In the genomic region with DNA sequence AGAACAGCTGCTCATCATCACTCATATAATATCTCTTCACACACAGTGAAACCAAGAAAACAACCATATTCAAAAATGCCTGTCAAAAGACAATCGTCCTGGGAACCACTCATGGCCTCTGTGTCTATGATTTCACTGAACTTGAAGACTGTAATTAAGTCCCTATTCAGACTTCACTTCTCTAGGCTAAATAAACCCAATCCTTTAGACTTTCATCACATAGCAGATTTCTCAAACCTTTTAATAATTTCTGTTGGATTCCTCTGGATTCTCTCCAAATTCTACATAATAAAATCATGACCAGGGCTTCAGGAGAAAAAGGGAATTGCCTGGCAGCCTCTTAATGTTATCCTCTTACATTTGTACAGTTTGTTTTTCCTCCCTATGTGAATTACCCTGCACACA, we compare ENCODE assay signal across 17 cellular contexts.
DNase-seq lines count a peak whose midpoint lies in the region; TF ChIP-seq lines count a peak whose summit lies in the region.
"Had no signal": no experiment of that assay in that cellular context is flagged by ENCODE, and none has a peak within 500 bp of the region (broad histone marks: within the 10 kb centered on the region; RNA-seq: fewer than 3 reads in every experiment).

No MANE protein-coding gene starts in this region.

- H3K4me3 Mint-ChIP-seq in brain, result peak overlapping the region in 2 of 5 experiments; percentile 8 to 32
- H3K4me3 Mint-ChIP-seq in nephron progenitor cell, result no peak overlapping the region
- H3K4me3 Mint-ChIP-seq: CD4-positive, alpha-beta T cell; central memory CD8-positive, alpha-beta T cell; naive thymus-derived CD8-positive, alpha-beta T cell; T-cell had no signal

- peaks cover 19% of the 10 kb centered on the region for H3K36me3 Mint-ChIP-seq in brain
- H3K36me3 Mint-ChIP-seq in nephron progenitor cell (ENCODE audit: low read depth), result no peaks in the 10 kb centered on the region

- peaks cover 50% of the 10 kb centered on the region for H3K4me1 Mint-ChIP-seq in brain
- H3K4me1 Mint-ChIP-seq in nephron progenitor cell, result no peaks in the 10 kb centered on the region
- H3K4me1 Mint-ChIP-seq: central memory CD8-positive, alpha-beta T cell had no signal

- H3K27ac Mint-ChIP-seq in brain (peak overlapping the region in 4 of 5 experiments; percentile 12 to 93 (median 56)), nephron progenitor cell (peak overlapping the region; percentile 39)
- H3K27ac Mint-ChIP-seq: CD4-positive, alpha-beta T cell; T-cell had no signal

- no peaks in the 10 kb centered on the region for H3K27me3 Mint-ChIP-seq in brain
- peaks cover 4% of the 10 kb centered on the region for H3K27me3 Mint-ChIP-seq in nephron progenitor cell (ENCODE audit: low read depth, poor library complexity)
- H3K27me3 Mint-ChIP-seq: CD4-positive, alpha-beta T cell; central memory CD8-positive, alpha-beta T cell; naive thymus-derived CD8-positive, alpha-beta T cell; T-cell had no signal

- H3K9me3 Mint-ChIP-seq in brain (peaks cover 8 to 21% (median 14%) of the 10 kb centered on the region in 5 experiments), nephron progenitor cell (peaks cover 23% of the 10 kb centered on the region)
- H3K9me3 Mint-ChIP-seq: central memory CD8-positive, alpha-beta T cell had no signal

- TF ChIP-seq CTCF in brain (conservative IDR thresholded peaks at IDR 0.05) (no peak), nephron progenitor cell (IDR thresholded peaks at IDR 0.05) (no peak)

- DNase-seq in EL (peak; percentile 7), NCI-H146 treated with DMSO at 0.1 percent for 48 hours (lab: John Stamatoyannopoulos, UW; ENCODE audit: unreplicated experiment) (peak; percentile 55), nephron progenitor cell (no peak), mucosa of gallbladder (ENCODE audit: low spot score) (no peak), dermis blood vessel endothelial cell (no peak), cerebellar nuclear complex (lab: John Stamatoyannopoulos, UW) (no peak), NCI-H2107 treated with DMSO at 0.1 percent for 48 hours (lab: John Stamatoyannopoulos, UW; ENCODE audit: unreplicated experiment) (no peak)
- DNase-seq: activated CD4-positive, CD25-positive, alpha-beta regulatory T cell; activated naive CD4-positive, alpha-beta T cell treated with anti-CD3 and anti-CD28 coated beads, Interleukin-2, amount 50 U/mL, for 16 hours; CD4-positive, alpha-beta T cell; hippocampal formation; left lung; naive thymus-derived CD8-positive, alpha-beta T cell; stomach; T-cell had no signal

Comparison
In these comparisons a context has a peak if more than half of its experiments do, and no peak if none do; other contexts are left out.
1. DNase-seq: peak in EL (single experiment) and NCI-H146 treated with DMSO at 0.1 percent for 48 hours (single experiment); none in nephron progenitor cell (single experiment), mucosa of gallbladder (single experiment), dermis blood vessel endothelial cell (single experiment), cerebellar nuclear complex (0 of 2) and NCI-H2107 treated with DMSO at 0.1 percent for 48 hours (single experiment).